31 cellular contexts compared by ENCODE assay signal in the genomic region with DNA sequence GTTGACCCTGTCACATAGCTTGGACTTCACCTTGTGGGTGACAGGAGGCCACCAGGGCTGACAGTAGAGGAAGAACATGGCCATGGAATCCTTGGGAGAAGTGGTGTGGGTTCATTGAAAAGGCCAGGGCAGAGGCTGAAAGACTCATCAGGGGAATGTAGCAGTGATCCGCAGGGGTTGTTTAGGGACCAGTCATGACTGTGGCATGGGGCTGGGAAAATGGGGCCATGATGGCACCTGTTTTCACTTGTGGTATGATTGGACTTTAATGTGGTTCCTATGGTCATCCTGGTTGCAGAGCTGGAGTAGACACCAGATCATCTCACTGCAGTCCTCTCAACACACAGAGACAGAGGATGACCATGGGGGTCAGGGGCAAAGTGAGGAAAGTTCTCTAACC.
"Had no signal": no experiment of that assay in that cellular context is flagged by ENCODE, and none has a peak within 500 bp of the region (broad histone marks: within the 10 kb centered on the region; RNA-seq: fewer than 3 reads in every experiment).

No MANE protein-coding gene starts in this region.

- H3K4me1 Mint-ChIP-seq: activated CD4-positive, alpha-beta T cell treated with anti-CD3 and anti-CD28 coated beads for 36 hours; activated naive CD4-positive, alpha-beta T cell treated with anti-CD3 and anti-CD28 coated beads, Interleukin-2, amount 10 ng/mL, durations not matched to agents 7 days and 5 days; activated naive CD8-positive, alpha-beta T cell treated with anti-CD3 and anti-CD28 coated beads for 36 hours had no signal

- DNase-seq: activated CD4-positive, alpha-beta T cell treated with anti-CD3 and anti-CD28 coated beads for 36 hours; activated CD4-positive, alpha-beta T cell treated with anti-CD3 and anti-CD28 coated beads, Interleukin-2, amount 50 U/mL, for 1 hour; activated CD8-positive, alpha-beta T cell treated with anti-CD3 and anti-CD28 coated beads, Interleukin-2, amount 10 ng/mL, durations not matched to agents 7 days and 5 days; activated gamma-delta T cell treated with Interleukin-2 at 50 U/mL for 16 hours; activated naive CD4-positive, alpha-beta T cell treated with anti-CD3 and anti-CD28 coated beads, Interleukin-2, amount 10 ng/mL, durations not matched to agents 7 days and 5 days; activated naive CD8-positive, alpha-beta T cell treated with anti-CD3 and anti-CD28 coated beads for 36 hours; activated T-cell treated with anti-CD3 and anti-CD28 coated beads, Interleukin-2, amount 50 U/mL, for 72 hours; brain microvascular endothelial cell; MV-4-11; NCI-H1092 treated with DMSO at 0.1 percent for 48 hours; NCI-H1417 treated with DMSO at 0.1 percent for 48 hours; NCI-H1694; NCI-H2029; NCI-H2107; NCI-H2171 treated with DMSO at 0.1 percent for 48 hours; NCI-H345; NCI-H510A; NCI-H526 treated with DMSO at 0.1 percent for 48 hours; NCI-H82; NK-92 treated with Interleukin-12 subunit alpha and Interleukin-12 subunit beta, amount 100 ng/mL, for 24 hours; OCI-M1; Right ventricle myocardium superior; SJCRH30; SK-N-SH; T-helper 1 cell had no signal

- H3K27me3 ChIP-seq: brain microvascular endothelial cell, SJCRH30 had no signal

- H3K9me3 ChIP-seq: SK-N-SH had no signal

- H3K4me3 ChIP-seq: cardiac muscle cell, SJCRH30 had no signal

- H3K36me3 Mint-ChIP-seq: activated naive CD8-positive, alpha-beta T cell treated with anti-CD3 and anti-CD28 coated beads for 36 hours had no signal

- H3K4me3 Mint-ChIP-seq: activated CD4-positive, alpha-beta T cell treated with anti-CD3 and anti-CD28 coated beads for 36 hours; activated CD8-positive, alpha-beta T cell treated with anti-CD3 and anti-CD28 coated beads, Interleukin-2, amount 10 ng/mL, durations not matched to agents 7 days and 5 days; activated naive CD4-positive, alpha-beta T cell treated with anti-CD3 and anti-CD28 coated beads, Interleukin-2, amount 10 ng/mL, durations not matched to agents 7 days and 5 days; activated naive CD8-positive, alpha-beta T cell treated with anti-CD3 and anti-CD28 coated beads for 36 hours; activated T-cell treated with anti-CD3 and anti-CD28 coated beads, Interleukin-2, amount 50 U/mL, for 72 hours had no signal

- ATAC-seq: activated CD4-positive, alpha-beta T cell treated with anti-CD3 and anti-CD28 coated beads for 36 hours; activated CD8-positive, alpha-beta T cell treated with anti-CD3 and anti-CD28 coated beads, Interleukin-2, amount 10 ng/mL, durations not matched to agents 7 days and 5 days; activated T-cell treated with anti-CD3 and anti-CD28 coated beads, Interleukin-2, amount 50 U/mL, for 72 hours; Panc1 had no signal

- H3K27ac ChIP-seq: brain microvascular endothelial cell, cardiac muscle cell, KMS-11, RWPE1, SJCRH30, VCaP had no signal

- H3K4me1 ChIP-seq: SJCRH30 had no signal

- H3K9ac ChIP-seq: KMS-11, SK-N-SH had no signal

- H3K27ac Mint-ChIP-seq: activated CD4-positive, alpha-beta T cell treated with anti-CD3 and anti-CD28 coated beads for 36 hours; activated CD8-positive, alpha-beta T cell treated with anti-CD3 and anti-CD28 coated beads, Interleukin-2, amount 10 ng/mL, durations not matched to agents 7 days and 5 days; activated naive CD4-positive, alpha-beta T cell treated with anti-CD3 and anti-CD28 coated beads, Interleukin-2, amount 10 ng/mL, durations not matched to agents 7 days and 5 days; activated naive CD8-positive, alpha-beta T cell treated with anti-CD3 and anti-CD28 coated beads for 36 hours; activated T-cell treated with anti-CD3 and anti-CD28 coated beads, Interleukin-2, amount 50 U/mL, for 72 hours; activated T-helper 2 cell treated with anti-CD3 and anti-CD28 coated beads, Interferon-gamma antibody, Interleukin-2, Interleukin-4, amounts not matched to agents 10 μg/mL and 5 μg/mL and 100 μg/mL, durations not matched to agents 14 hours and 24 hours and 36 hours had no signal

- H3K36me3 ChIP-seq: brain microvascular endothelial cell, cardiac muscle cell, SJCRH30 had no signal

- H3K9me3 Mint-ChIP-seq: activated naive CD4-positive, alpha-beta T cell treated with anti-CD3 and anti-CD28 coated beads, Interleukin-2, amount 10 ng/mL, durations not matched to agents 7 days and 5 days had no signal
